In the genomic region with DNA sequence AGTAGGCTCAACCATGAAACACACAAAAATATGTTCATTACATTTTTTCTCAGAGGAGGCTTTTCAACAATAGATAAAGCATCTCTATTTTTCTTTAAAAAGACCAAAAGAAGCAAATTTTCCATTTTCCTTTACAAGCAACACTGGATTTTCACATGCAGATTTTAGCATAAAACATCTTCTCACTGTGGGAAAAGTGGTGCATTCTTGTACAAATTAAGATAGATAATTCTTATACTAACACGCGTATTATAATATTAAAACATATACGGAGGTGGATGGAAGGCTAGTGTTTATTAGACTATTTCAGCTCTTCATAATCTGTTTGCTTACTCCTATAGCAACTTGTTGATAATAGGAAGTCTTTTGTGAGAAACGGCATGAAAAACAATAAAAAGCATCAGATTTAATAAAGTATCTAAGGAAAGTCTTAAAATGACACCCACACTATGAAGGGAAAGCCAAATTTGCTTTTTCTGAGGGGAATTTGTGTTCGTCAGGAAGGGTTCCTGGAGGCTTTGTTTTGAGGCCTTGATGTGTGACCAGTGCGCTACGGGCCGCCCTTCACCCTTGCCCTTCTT, we compare ENCODE assay signal across 20 cellular contexts.
A peak's percentile ranks its signal among the peaks of the same experiment; 100 is the strongest.
DNase-seq lines count a peak whose midpoint lies in the region; ATAC-seq and TF ChIP-seq lines count a peak whose summit lies in the region.
"Had no signal": no experiment of that assay in that cellular context is flagged by ENCODE, and none has a peak within 500 bp of the region (broad histone marks: within the 10 kb centered on the region; RNA-seq: fewer than 3 reads in every experiment).

No MANE protein-coding gene starts in this region.

- no peak for TF ChIP-seq EP300 in gastroesophageal sphincter (IDR thresholded peaks at IDR 0.05)

- H3K27ac ChIP-seq in cingulate gyrus (ENCODE audit: low read depth, low read length) (peak overlapping the region; percentile 87), gastroesophageal sphincter (peak overlapping the region; percentile 3 to 66 (median 63)), rectal smooth muscle tissue (ENCODE audit: low read depth, low read length) (peak overlapping the region; percentile 68), temporal lobe (ENCODE audit: low read depth, low read length) (peak overlapping the region; percentile 76)
- H3K27ac ChIP-seq: SK-N-MC had no signal

- H3K27me3 ChIP-seq in gastroesophageal sphincter (no peaks in the 10 kb centered on the region), rectal smooth muscle tissue (ENCODE audit: control insufficient read depth, insufficient read depth, low read length) (no peaks in the 10 kb centered on the region)
- H3K27me3 ChIP-seq: ovary, upper lobe of left lung had no signal

- H3K36me3 ChIP-seq in gastroesophageal sphincter: no peaks in the 10 kb centered on the region
- no peaks in the 10 kb centered on the region for H3K36me3 ChIP-seq in rectal smooth muscle tissue (ENCODE audit: control insufficient read depth, insufficient read depth, low read length)
- H3K36me3 ChIP-seq: HAP-1, ovary, upper lobe of left lung had no signal

- TF ChIP-seq POLR2A in gastroesophageal sphincter (IDR thresholded peaks at IDR 0.05): no peak

- 62 to 67% methylated on average over 5 to 6 of the region's 8 CpGs for WGBS in gastroesophageal sphincter (ENCODE audit: low coverage in 1 of 2), 2 donors

- TF ChIP-seq CTCF in gastroesophageal sphincter (IDR thresholded peaks at IDR 0.05): no peak

- H3K4me3 ChIP-seq in gastroesophageal sphincter: no peak overlapping the region
- H3K4me3 ChIP-seq in rectal smooth muscle tissue (ENCODE audit: low read length): no peak overlapping the region
- H3K4me3 ChIP-seq: HAP-1, ovary, SK-N-MC, upper lobe of left lung had no signal

- ATAC-seq in gastroesophageal sphincter: no peak
- ATAC-seq: natural killer cell had no signal

- no peaks in the 10 kb centered on the region for H3K9me3 ChIP-seq in gastroesophageal sphincter
- H3K9me3 ChIP-seq: Caco-2, HAP-1, ovary, upper lobe of left lung had no signal

- no peak for DNase-seq in NCI-H187 treated with DMSO at 0.1 percent for 48 hours (lab: John Stamatoyannopoulos, UW)
- no peak for DNase-seq in nucleus accumbens (lab: John Stamatoyannopoulos, UW)
- DNase-seq in amniotic stem cell (lab: John Stamatoyannopoulos, UW): no peak
- DNase-seq: activated CD4-positive, alpha-beta T cell treated with anti-CD3 and anti-CD28 coated beads, Interleukin-2, amount 50 U/mL, for 48 hours; activated naive CD4-positive, alpha-beta T cell treated with anti-CD3 and anti-CD28 coated beads, Interleukin-2, amount 10 ng/mL, durations not matched to agents 7 days and 5 days; Caco-2; cortex of kidney; DMS79; GDM1; immature natural killer cell; natural killer cell; NCI-H446; upper lobe of left lung had no signal

- no peak overlapping the region for H3K9ac ChIP-seq in rectal smooth muscle tissue (ENCODE audit: low read length)

- H3K4me1 ChIP-seq in gastroesophageal sphincter: peaks cover 0 to 21% (median 4%) of the 10 kb centered on the region in 3 donors
- no peaks in the 10 kb centered on the region for H3K4me1 ChIP-seq in rectal smooth muscle tissue (ENCODE audit: control insufficient read depth, insufficient read depth, low read length)
- H3K4me1 ChIP-seq: Caco-2, upper lobe of left lung had no signal
